20 cellular contexts compared by ENCODE assay signal in genomic region chr2:20195431-20195830, GRCh38. TPM values are rescaled to one million over a fixed set of nuclear protein-coding genes. Genes with fewer than 3 reads are reported as not detected.
A peak's percentile ranks its signal among the peaks of the same experiment; 100 is the strongest.
DNase-seq lines count a peak whose midpoint lies in the region; ATAC-seq, FAIRE-seq and TF ChIP-seq lines count a peak whose summit lies in the region.
"Had no signal": no experiment of that assay in that cellular context is flagged by ENCODE, and none has a peak within 500 bp of the region (broad histone marks: within the 10 kb centered on the region; RNA-seq: fewer than 3 reads in every experiment).

No MANE protein-coding gene starts in this region.

- H3K36me3 ChIP-seq in body of pancreas (replicated peaks in 1 of 2; ENCODE audit: insufficient read depth in 1 of 2, low read depth in 2 of 2) (no peaks in the 10 kb centered on the region), liver (ENCODE audit: control insufficient read depth in 4 of 4, insufficient read depth in 3 of 4, low read depth in 1 of 4, low read length in 3 of 4) (no peaks in the 10 kb centered on the region), pancreas (no peaks in the 10 kb centered on the region), gastroesophageal sphincter (no peaks in the 10 kb centered on the region)

- H3K4me1 ChIP-seq in A549 (peaks cover 23% of the 10 kb centered on the region), body of pancreas (peaks cover 33% of the 10 kb centered on the region), liver (ENCODE audit: control insufficient read depth in 4 of 4, insufficient read depth in 4 of 4, low read length in 3 of 4) (peaks cover 15 to 93% (median 72%) of the 10 kb centered on the region in 4 donors), pancreas (peaks cover 4 to 18% (median 12%) of the 10 kb centered on the region in 3 donors), gastroesophageal sphincter (peaks cover 0 to 6% (median 0%) of the 10 kb centered on the region in 3 donors)

- H3K27me3 ChIP-seq in body of pancreas (no peaks in the 10 kb centered on the region), liver (ENCODE audit: control insufficient read depth in 4 of 4, insufficient read depth in 4 of 4, low read length in 3 of 4) (no peaks in the 10 kb centered on the region), pancreas (no peaks in the 10 kb centered on the region), gastroesophageal sphincter (no peaks in the 10 kb centered on the region)

- no peak for TF ChIP-seq RAD21 in A549 (conservative IDR thresholded peaks at IDR 0.05 in 1 of 2, IDR thresholded peaks at IDR 0.05 in 1 of 2)
- TF ChIP-seq RAD21 in liver (IDR thresholded peaks at IDR 0.05), result no peak

- TF ChIP-seq CTCF in A549 (IDR thresholded peaks at IDR 0.05), result no peak
- no peak for TF ChIP-seq CTCF in body of pancreas (IDR thresholded peaks at IDR 0.05)
- TF ChIP-seq CTCF in liver (IDR thresholded peaks at IDR 0.05; ENCODE audit: low read depth, low read length, missing input control), result no peak
- no peak for TF ChIP-seq CTCF in pancreas (IDR thresholded peaks at IDR 0.05)
- TF ChIP-seq CTCF in gastroesophageal sphincter (IDR thresholded peaks at IDR 0.05), result no peak

- H3K9me3 ChIP-seq in A549, result no peaks in the 10 kb centered on the region
- H3K9me3 ChIP-seq in body of pancreas, result no peaks in the 10 kb centered on the region
- no peaks in the 10 kb centered on the region for H3K9me3 ChIP-seq in liver (ENCODE audit: control insufficient read depth in 4 of 4, low read length in 3 of 4)
- H3K9me3 ChIP-seq in pancreas, result no peaks in the 10 kb centered on the region
- no peaks in the 10 kb centered on the region for H3K9me3 ChIP-seq in gastroesophageal sphincter

- FAIRE-seq in A549 (lab: Jason Lieb, UNC), result no peak
- no peak for FAIRE-seq in pancreas (lab: Jason Lieb, UNC)
- FAIRE-seq: GM12878, K562 had no signal

- no peak for TF ChIP-seq POLR2A in A549 (IDR thresholded peaks at IDR 0.05; ENCODE audit: low read length)
- TF ChIP-seq POLR2A in body of pancreas (IDR thresholded peaks at IDR 0.05), result no peak
- no peak for TF ChIP-seq POLR2A in gastroesophageal sphincter (IDR thresholded peaks at IDR 0.05)

- DNase-seq in A549 (ENCODE audit: low read depth in 1 of 2, low spot score in 1 of 2) (no peak), body of pancreas (no peak), pancreas (no peak), SKM-1 (lab: John Stamatoyannopoulos, UW; ENCODE audit: unreplicated experiment) (no peak)
- no peak for DNase-seq in activated CD4-positive, alpha-beta T cell treated with anti-CD3 and anti-CD28 coated beads for 1 hour
- DNase-seq: CD4-positive, alpha-beta memory T cell; EL; GOT3; NCI-H187; NCI-H2107; NCI-H510A; NCI-H748 treated with DMSO at 0.1 percent for 48 hours; NK-92 treated with Interleukin-12 subunit alpha and Interleukin-12 subunit beta, amount 100 ng/mL, for 24 hours; SHP77 treated with DMSO at 0.1 percent for 48 hours had no signal

- peak overlapping the region; percentile 39; the same call in 1 of the 3 replicates for H3K4me2 ChIP-seq in A549

- peak overlapping the region; percentile 5 to 50 for H3K9ac ChIP-seq in liver (ENCODE audit: low read depth in 1 of 2, low read length in 2 of 2)

- WGBS in A549 (ENCODE audit: missing lambda C conversion rate), result 87% methylated on average over 10 of the region's 10 CpGs
- WGBS in body of pancreas, 2 donors, result 79 to 80% methylated on average over 10 of the region's 10 CpGs
- 26% methylated on average over 10 of the region's 10 CpGs for WGBS in liver
- WGBS in pancreas, 2 donors, result 79 to 81% methylated on average over 10 of the region's 10 CpGs
- 89 to 94% methylated on average over 8 to 10 of the region's 10 CpGs for WGBS in gastroesophageal sphincter (ENCODE audit: low coverage in 1 of 2), 2 donors

- TF ChIP-seq EP300 in A549 (IDR thresholded peaks at IDR 0.05) (no peak), gastroesophageal sphincter (IDR thresholded peaks at IDR 0.05) (no peak)

- CTCF ChIA-PET in A549 (lab: Yijun Ruan, JAX), result interaction anchor here (3.2 to 9.9 kb wide), 4 partner anchors 15 to 58 kb away, joined by 18 to 111 read pairs (median 88); partner anchors contain the start of gene SDC1

- H3K27ac ChIP-seq in A549 (peak overlapping the region in 1 of 2 experiments; percentile 35; a peak in 1 of 6 replicates), body of pancreas (peak overlapping the region in 3 of 4 donors; percentile 8 to 87 (median 84)), liver (ENCODE audit: low read depth in 1 of 2, low read length in 2 of 2) (peak overlapping the region; percentile 68 to 94), pancreas (peak overlapping the region in 3 of 4 donors; percentile 3 to 84 (median 52)), gastroesophageal sphincter (no peak overlapping the region)

- intact Hi-C loops in body of pancreas (cut with DNase I), result no loop called here
- intact Hi-C loops in pancreas (cut with DNase I), result no loop called here

- ATAC-seq in A549 (no peak), body of pancreas (no peak), pancreas (no peak), gastroesophageal sphincter (no peak), GM19023 (IDR thresholded peaks at IDR 0.05; ENCODE audit: unreplicated experiment) (no peak)
- ATAC-seq: GM12878, HCT116, K562 had no signal

- POLR2A ChIA-PET in A549 (lab: Yijun Ruan, JAX), result no interaction called here

- H3K4me3 ChIP-seq in A549, result no peak overlapping the region
- no peak overlapping the region for H3K4me3 ChIP-seq in body of pancreas
- H3K4me3 ChIP-seq in liver (ENCODE audit: low read depth in 1 of 3, low read length in 3 of 3), result peak overlapping the region; percentile 1 to 27 (median 1)
- H3K4me3 ChIP-seq in pancreas, result no peak overlapping the region
- H3K4me3 ChIP-seq in gastroesophageal sphincter, result no peak overlapping the region
- H3K4me3 ChIP-seq: GM12878, K562 had no signal

TF ChIP-seq in A549, 52 proteins besides CTCF, POLR2A, EP300 and RAD21:
- no peak for TF ChIP-seq PHF8 (IDR thresholded peaks at IDR 0.05; ENCODE audit: borderline replicate concordance, low read depth)

TF ChIP-seq in liver, 16 proteins besides CTCF, POLR2A, EP300 and RAD21:
- TF ChIP-seq ZBTB33 (IDR thresholded peaks at IDR 0.05), result no peak
- TF ChIP-seq GABPA (IDR thresholded peaks at IDR 0.05 in 1 of 2, conservative IDR thresholded peaks at IDR 0.05 in 1 of 2), result no peak
- peak in 1 of 2 donors; percentile 34 for TF ChIP-seq HNF4A (conservative IDR thresholded peaks at IDR 0.05)

RNA-seq across cellular contexts. Expression of gene SDC1, which starts 29.5 kb away (rescaled TPM):
- polyA plus RNA-seq in A549 (2011; rRNA removed) (97.1 and 116 TPM in 2 replicates), A549 (2017; fragmentation: RNase III; extraction: RNeasy Plus Mini Kit Qiagen cat#74134 plus additional on column Dnase treatment) (157 to 171 TPM (median 166 TPM) in 3 replicates), liver (100 to 1,000 TPM; 124 to 363 TPM), pancreas (10 to 100 TPM; 16.1 to 20.6 TPM)
- polyA plus RNA-seq in A549 (2012; cell fraction: cytosol; rRNA removed), result 123 and 215 TPM in 2 replicates
- 279 and 455 TPM in 2 replicates for polyA plus RNA-seq in A549 (2012; cell fraction: nucleus; rRNA removed)
- 92.8 and 113 TPM in 2 replicates for polyA minus RNA-seq in A549 (2011; rRNA and poly(A)+ RNA removed)
- total RNA-seq in body of pancreas (10 to 100 TPM; 24.7 to 53.2 TPM), liver (100 to 1,000 TPM in 1 of 2 donors, 10 to 100 TPM in 1; 99.6 to 269 TPM), pancreas (10 to 100 TPM in 5 of 6 donors, 1 to 10 TPM in 1; 4.8 to 27.2 (median 20.1) TPM), gastroesophageal sphincter (10 to 100 TPM in 1 of 4 donors, 1 to 10 TPM in 3; 1.1 to 29.5 (median 1.8) TPM)
- polyA plus RNA-seq: CD4-positive, alpha-beta memory T cell had no signal

Comparison
In these comparisons a context has a peak if more than half of its experiments do, and no peak if none do; other contexts are left out.
1. H3K27ac ChIP-seq: peak in body of pancreas (3 of 4), liver (2 of 2) and pancreas (3 of 4); none in gastroesophageal sphincter (0 of 4).
2. H3K4me3 ChIP-seq: peak in liver (3 of 3); none in A549 (single experiment), body of pancreas (0 of 2), pancreas (0 of 4) and gastroesophageal sphincter (0 of 2).